11 cellular contexts compared by ENCODE assay signal in genomic region chr5:170747851-170748250, GRCh38. TPM values are rescaled to one million over a fixed set of nuclear protein-coding genes. Genes with fewer than 3 reads are reported as not detected.
DNase-seq lines count a peak whose midpoint lies in the region; ATAC-seq and TF ChIP-seq lines count a peak whose summit lies in the region.
"Had no signal": no experiment of that assay in that cellular context is flagged by ENCODE, and none has a peak within 500 bp of the region (broad histone marks: within the 10 kb centered on the region; RNA-seq: fewer than 3 reads in every experiment).

No MANE protein-coding gene starts in this region.

- H3K4me3 Mint-ChIP-seq in progenitor cell of endocrine pancreas (ENCODE audit: low read depth): no peak overlapping the region
- H3K4me3 Mint-ChIP-seq in activated T-cell treated with anti-CD3 and anti-CD28 coated beads, Interleukin-2, amount 50 U/mL, for 4 hours: no peak overlapping the region

- H3K9me3 ChIP-seq in RWPE2 (ENCODE audit: severe bottlenecking): no peaks in the 10 kb centered on the region
- H3K9me3 ChIP-seq: HAP-1, suprapubic skin had no signal

- no peak overlapping the region for H3K27ac ChIP-seq in RWPE2 (ENCODE audit: poor library complexity, severe bottlenecking)
- H3K27ac ChIP-seq: suprapubic skin had no signal

- H3K4me1 Mint-ChIP-seq in progenitor cell of endocrine pancreas (ENCODE audit: low read depth): peaks cover 29% of the 10 kb centered on the region
- H3K4me1 Mint-ChIP-seq in activated T-cell treated with anti-CD3 and anti-CD28 coated beads, Interleukin-2, amount 50 U/mL, for 4 hours (ENCODE audit: low read depth): peaks cover 2% of the 10 kb centered on the region

- TF ChIP-seq CTCF in GM12872 (IDR thresholded peaks at IDR 0.05; ENCODE audit: insufficient read depth, low read depth, low read length) (peak; percentile 47), RWPE2 (IDR thresholded peaks at IDR 0.05; ENCODE audit: poor library complexity, severe bottlenecking) (peak; percentile 35), fibroblast of pulmonary artery (IDR thresholded peaks at IDR 0.05; ENCODE audit: low read length, missing control alignments) (peak; percentile 45), progenitor cell of endocrine pancreas (IDR thresholded peaks at IDR 0.05; ENCODE audit: unreplicated experiment) (peak; percentile 71)

- ATAC-seq in RWPE2 (ENCODE audit: low read depth): no peak
- no peak for ATAC-seq in activated T-cell treated with anti-CD3 and anti-CD28 coated beads, Interleukin-2, amount 50 U/mL, for 4 hours

- H3K4me1 ChIP-seq in RWPE2 (ENCODE audit: insufficient read depth, poor library complexity, severe bottlenecking): peaks cover 37% of the 10 kb centered on the region

- H3K27me3 Mint-ChIP-seq in progenitor cell of endocrine pancreas: peaks cover 37% of the 10 kb centered on the region
- peaks cover 42% of the 10 kb centered on the region for H3K27me3 Mint-ChIP-seq in activated T-cell treated with anti-CD3 and anti-CD28 coated beads, Interleukin-2, amount 50 U/mL, for 4 hours (ENCODE audit: low read depth)

- no peak for DNase-seq in RWPE2 (ENCODE audit: low spot score)
- peak; percentile 21 for DNase-seq in fibroblast of pulmonary artery (ENCODE audit: low read depth)
- peak; percentile 48 for DNase-seq in progenitor cell of endocrine pancreas (ENCODE audit: low spot score, unreplicated experiment)
- DNase-seq in activated T-cell treated with anti-CD3 and anti-CD28 coated beads, Interleukin-2, amount 50 U/mL, for 4 hours: no peak
- no peak for DNase-seq in activated CD8-positive, alpha-beta memory T cell treated with anti-CD3 and anti-CD28 coated beads for 24 hours
- no peak for DNase-seq in germinal center (ENCODE audit: low spot score)
- DNase-seq in COLO829 (ENCODE audit: low spot score): no peak
- DNase-seq: stimulated activated CD4-positive, alpha-beta T cell treated with anti-CD3 and anti-CD28 coated beads, Interleukin-12 subunit alpha, Interleukin-12 subunit beta, amount 100 ng/mL, for 4 hours had no signal

- H3K27me3 ChIP-seq in RWPE2 (ENCODE audit: insufficient read depth, poor library complexity, severe bottlenecking): no peaks in the 10 kb centered on the region

- H3K36me3 ChIP-seq in RWPE2 (ENCODE audit: low read depth): no peaks in the 10 kb centered on the region
- H3K36me3 ChIP-seq: HAP-1, suprapubic skin had no signal

- H3K4me3 ChIP-seq in RWPE2 (ENCODE audit: severe bottlenecking) (no peak overlapping the region), fibroblast of pulmonary artery (replicated peaks; ENCODE audit: low read depth, low read length) (no peak overlapping the region)
- H3K4me3 ChIP-seq: HAP-1, suprapubic skin had no signal

- peak overlapping the region; percentile 33 for H3K27ac Mint-ChIP-seq in progenitor cell of endocrine pancreas

- H3K36me3 Mint-ChIP-seq in progenitor cell of endocrine pancreas (ENCODE audit: insufficient read depth): no peaks in the 10 kb centered on the region
- H3K36me3 Mint-ChIP-seq in activated T-cell treated with anti-CD3 and anti-CD28 coated beads, Interleukin-2, amount 50 U/mL, for 4 hours (ENCODE audit: insufficient read depth): no peaks in the 10 kb centered on the region

- H3K9me3 Mint-ChIP-seq in progenitor cell of endocrine pancreas (ENCODE audit: low read depth): no peaks in the 10 kb centered on the region
- no peaks in the 10 kb centered on the region for H3K9me3 Mint-ChIP-seq in activated T-cell treated with anti-CD3 and anti-CD28 coated beads, Interleukin-2, amount 50 U/mL, for 4 hours

RNA-seq across cellular contexts. Expression of gene GABRP, which starts 35.7 kb away (rescaled TPM):
- 3.1 and 5.1 TPM in 2 replicates for total RNA-seq in progenitor cell of endocrine pancreas
- not detected for total RNA-seq in activated T-cell treated with anti-CD3 and anti-CD28 coated beads, Interleukin-2, amount 50 U/mL, for 4 hours

Comparison
In these comparisons a context has a peak if more than half of its experiments do, and no peak if none do; other contexts are left out.
1. DNase-seq: peak in fibroblast of pulmonary artery (single experiment) and progenitor cell of endocrine pancreas (single experiment); none in RWPE2 (single experiment), activated T-cell treated with anti-CD3 and anti-CD28 coated beads, Interleukin-2, amount 50 U/mL, for 4 hours (single experiment), activated CD8-positive, alpha-beta memory T cell treated with anti-CD3 and anti-CD28 coated beads for 24 hours (single experiment), germinal center (single experiment) and COLO829 (single experiment).
2. Peak in every context shown above with its lines, with median percentiles within 50 percentile points of each other: CTCF ChIP-seq.